ENCODE assay signal across 8 cellular contexts in the genomic region with DNA sequence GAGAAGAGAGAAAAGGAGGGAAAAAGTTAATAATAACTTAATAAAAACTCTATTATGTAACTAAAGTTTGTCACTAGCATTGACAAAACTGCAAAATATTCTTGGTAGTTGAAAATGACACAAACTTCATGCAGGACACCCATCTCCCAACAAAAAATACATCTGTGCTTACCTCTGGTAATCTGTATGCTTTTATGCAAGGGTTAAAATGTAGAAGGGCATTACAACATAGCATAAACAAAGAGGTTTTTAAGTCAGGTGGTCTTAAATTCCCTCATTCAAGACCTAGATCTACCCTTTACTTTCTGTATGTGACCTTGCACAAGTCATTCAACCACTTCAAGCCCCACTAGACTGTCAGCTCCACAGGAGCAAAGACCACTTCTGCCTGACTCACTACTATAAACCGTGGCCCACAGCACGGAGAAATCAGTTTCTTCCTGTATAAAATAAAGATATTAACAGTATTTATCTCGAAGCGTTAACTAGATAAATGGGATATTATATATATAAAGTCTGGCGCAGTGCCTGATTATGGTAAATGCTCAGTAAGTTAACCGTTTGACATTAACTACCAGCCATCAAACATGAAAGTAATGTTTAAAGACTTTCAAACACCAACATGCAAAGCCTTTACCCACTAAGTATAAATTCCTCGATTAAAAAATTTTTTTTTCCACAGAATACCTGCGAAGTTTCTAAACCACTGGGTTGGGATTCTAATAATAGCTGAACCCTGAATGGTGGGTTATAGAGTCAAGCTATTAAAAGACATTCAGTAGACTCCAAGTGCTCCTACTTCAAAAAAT. TPM values are rescaled to one million over a fixed set of nuclear protein-coding genes. Genes with fewer than 3 reads are reported as not detected.
DNase-seq lines count a peak whose midpoint lies in the region; ATAC-seq and TF ChIP-seq lines count a peak whose summit lies in the region.

No MANE protein-coding gene starts in this region.

- no peak for TF ChIP-seq CTCF in natural killer cell (IDR thresholded peaks at IDR 0.05)

- H3K9me3 Mint-ChIP-seq in natural killer cell, result peaks cover 3 to 9% of the 10 kb centered on the region in 2 donors

- peaks cover 9% of the 10 kb centered on the region; the same call in 1 of the 2 replicates for H3K4me1 ChIP-seq in ES-I3 (ENCODE audit: insufficient read depth, low read length)

- H3K9ac ChIP-seq in ES-I3 (ENCODE audit: low read depth, low read length), result peak overlapping the region; percentile 79

- 0 out of 2 replicates have a peak, but pooled peaks cover 4% of the 10 kb centered on the region for H3K9me3 ChIP-seq in ES-I3 (ENCODE audit: control insufficient read depth, insufficient read depth, low read length)

- H3K36me3 ChIP-seq in ES-I3 (ENCODE audit: insufficient read depth, low read length), result no peaks in the 10 kb centered on the region

- ATAC-seq in natural killer cell (no peak), GM21619 (IDR thresholded peaks at IDR 0.05; ENCODE audit: unreplicated experiment) (no peak), GM18907 (IDR thresholded peaks at IDR 0.05; ENCODE audit: unreplicated experiment) (no peak)

- peaks cover 21% of the 10 kb centered on the region for H3K36me3 Mint-ChIP-seq in natural killer cell

- H3K27ac Mint-ChIP-seq in natural killer cell, result peak overlapping the region; percentile 93 to 94

- DNase-seq in NCI-H69 (lab: John Stamatoyannopoulos, UW), result peak; percentile 30
- peak; percentile 10 for DNase-seq in dermis blood vessel endothelial cell
- no peak for DNase-seq in natural killer cell
- no peak for DNase-seq in NCI-H1048 (lab: John Stamatoyannopoulos, UW)
- no peak for DNase-seq in HuH-7.5 (ENCODE audit: low spot score)

- intact Hi-C loops in natural killer cell (cut with micrococcal nuclease), result loop anchor here (5.0 to 10.0 kb wide), 4 partner anchors 367 to 1307 kb away; a partner anchor contains a TSS

- H3K4me1 Mint-ChIP-seq in natural killer cell, result peaks cover 40 to 43% of the 10 kb centered on the region in 2 donors

- H3K27me3 Mint-ChIP-seq in natural killer cell (ENCODE audit: low read depth in 2 of 2), result no peaks in the 10 kb centered on the region

- H3K4me3 Mint-ChIP-seq in natural killer cell, result peak overlapping the region; percentile 88

RNA-seq across cellular contexts. Expression of a gene that starts 2.0 kb away (rescaled TPM):
- total RNA-seq in dermis blood vessel endothelial cell, result 6.5 and 8.3 TPM in 2 replicates
- 10 to 100 TPM; 34.2 to 46.8 (median 34.9) TPM for total RNA-seq in natural killer cell

Comparison
In these comparisons a context has a peak if more than half of its experiments do, and no peak if none do; other contexts are left out.
1. DNase-seq: peak in NCI-H69 (single experiment) and dermis blood vessel endothelial cell (single experiment); none in natural killer cell (single experiment), NCI-H1048 (single experiment) and HuH-7.5 (single experiment).